ENCODE assay signal across 8 cellular contexts in the genomic region with DNA sequence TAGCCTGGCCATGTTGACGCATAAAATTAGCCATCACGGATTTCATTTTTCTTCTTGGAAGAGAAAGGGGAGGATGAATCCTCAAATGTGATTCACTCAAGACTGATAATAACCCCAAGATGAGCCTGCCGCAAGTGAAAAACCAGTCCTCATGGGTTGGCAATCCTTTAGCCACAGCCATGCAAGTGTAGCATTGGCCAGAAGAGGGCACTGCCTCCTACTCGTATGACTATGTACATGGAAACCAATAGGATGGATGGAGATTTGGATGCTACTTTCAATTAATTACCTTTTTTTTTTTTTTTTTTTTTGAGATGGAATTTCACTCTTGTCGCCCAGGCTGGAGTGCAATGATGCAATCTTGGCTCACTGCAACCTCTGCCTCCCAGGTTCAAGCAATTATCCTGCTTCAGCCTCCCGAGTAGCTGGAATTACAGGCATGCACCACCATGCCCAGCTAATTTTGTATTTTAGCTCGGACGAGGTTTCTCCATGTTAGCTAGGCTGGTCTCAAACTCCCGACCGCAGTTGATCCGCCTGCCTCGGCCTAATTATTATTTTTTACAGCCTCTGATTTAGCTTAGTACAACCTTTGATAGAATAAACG. TPM values are rescaled to one million over a fixed set of nuclear protein-coding genes. Genes with fewer than 3 reads are reported as not detected.
A peak's percentile ranks its signal among the peaks of the same experiment; 100 is the strongest.
DNase-seq lines count a peak whose midpoint lies in the region; ATAC-seq and TF ChIP-seq lines count a peak whose summit lies in the region.
"Not testable (repeated sequence)": the region's sequence is repeated elsewhere in the genome, so short reads cannot be mapped to it uniquely, and the experiment has no call there.

No MANE protein-coding gene starts in this region.

- H3K4me1 Mint-ChIP-seq in glutamatergic neuron (ENCODE audit: low read depth, unreplicated experiment), result not testable (repeated sequence)

- not testable (repeated sequence) for H3K27ac ChIP-seq in parathyroid adenoma
- H3K27ac ChIP-seq in transverse colon, result peak overlapping the region in 1 of 4 donors; percentile 73

- TF ChIP-seq POLR2A in transverse colon (IDR thresholded peaks at IDR 0.05), result not testable (repeated sequence)

- not testable (repeated sequence) for H3K9me3 Mint-ChIP-seq in activated naive CD4-positive, alpha-beta T cell treated with anti-CD3 and anti-CD28 coated beads, Interleukin-2, amount 50 U/mL, for 72 hours; glutamatergic neuron (ENCODE audit: unreplicated experiment)

- TF ChIP-seq EP300 in transverse colon (IDR thresholded peaks at IDR 0.05; ENCODE audit: low read depth), result not testable (repeated sequence)

- DNase-seq in GM10266 (ENCODE audit: extremely low spot score), result peak; percentile 61
- peak; percentile 74 for DNase-seq in NCI-H1694 treated with DMSO at 0.1 percent for 48 hours (lab: John Stamatoyannopoulos, UW)
- peak; percentile 16 to 62 for DNase-seq in SW 1271 (lab: John Stamatoyannopoulos, UW)
- peak; percentile 66 to 72 for DNase-seq in activated naive CD4-positive, alpha-beta T cell treated with anti-CD3 and anti-CD28 coated beads, Interleukin-2, amount 50 U/mL, for 72 hours (ENCODE audit: low spot score in 2 of 2)
- peak; percentile 83 for DNase-seq in glutamatergic neuron
- peak; percentile 90 for DNase-seq in transverse colon

- not testable (repeated sequence) for H3K4me3 Mint-ChIP-seq in glutamatergic neuron (ENCODE audit: unreplicated experiment)

- H3K27me3 ChIP-seq in parathyroid adenoma (ENCODE audit: control insufficient read depth, insufficient read depth, low read length); transverse colon: not testable (repeated sequence)

- TF ChIP-seq CTCF in GM10266 (IDR thresholded peaks at IDR 0.05; ENCODE audit: control insufficient read depth, insufficient read depth, low read depth, missing control alignments) (peak; percentile 89), glutamatergic neuron (IDR thresholded peaks at IDR 0.05; ENCODE audit: partially characterized antibody, unreplicated experiment) (peak; percentile 77), parathyroid adenoma (IDR thresholded peaks at IDR 0.05) (peak; percentile 83), transverse colon (IDR thresholded peaks at IDR 0.05) (peak; percentile 86 to 97 (median 89))

- not testable (repeated sequence) for H3K4me2 ChIP-seq in parathyroid adenoma (ENCODE audit: low read length)

- WGBS in transverse colon (ENCODE audit: low coverage in 1 of 2), 2 donors, result 0 to 35% methylated on average over 4 to 13 of the region's 13 CpGs

- H3K36me3 Mint-ChIP-seq in activated naive CD4-positive, alpha-beta T cell treated with anti-CD3 and anti-CD28 coated beads, Interleukin-2, amount 50 U/mL, for 72 hours; glutamatergic neuron (ENCODE audit: unreplicated experiment): not testable (repeated sequence)

- peak; percentile 70 for ATAC-seq in HG02763 (IDR thresholded peaks at IDR 0.05; ENCODE audit: unreplicated experiment)
- peak; percentile 94 to 97 for ATAC-seq in activated naive CD4-positive, alpha-beta T cell treated with anti-CD3 and anti-CD28 coated beads, Interleukin-2, amount 50 U/mL, for 72 hours

- H2AFZ ChIP-seq in parathyroid adenoma, result peak overlapping the region; percentile 25

- in situ Hi-C loops in transverse colon (cut with MboI; ENCODE audit: low pct_ligation_motif_present in 1 of 4, low pct_unique_long_range_greater_than_20kb in 1 of 4, low sequenced_read_pairs in 3 of 4), result loop anchor here in 3 of 4 donors (5.0 to 10.0 kb wide), 3 partner anchors 45 to 68 kb away; no protein-coding TSS in a partner anchor

- H3K27me3 Mint-ChIP-seq in glutamatergic neuron (ENCODE audit: unreplicated experiment), result not testable (repeated sequence)

- intact Hi-C loops in transverse colon (cut with DNase I; ENCODE audit: low total_unique reads), result loop anchor here (2.0 kb wide), 1 partner anchor 71 kb away; no protein-coding TSS in a partner anchor

- not testable (repeated sequence) for H3K36me3 ChIP-seq in parathyroid adenoma (ENCODE audit: control insufficient read depth, insufficient read depth, low read length); transverse colon

- not testable (repeated sequence) for H3K9me3 ChIP-seq in parathyroid adenoma (ENCODE audit: control insufficient read depth, low read length); transverse colon

- H3K27ac Mint-ChIP-seq in activated naive CD4-positive, alpha-beta T cell treated with anti-CD3 and anti-CD28 coated beads, Interleukin-2, amount 50 U/mL, for 72 hours; glutamatergic neuron (ENCODE audit: unreplicated experiment): not testable (repeated sequence)

- H3K4me3 ChIP-seq in parathyroid adenoma (ENCODE audit: low read depth, low read length); transverse colon: not testable (repeated sequence)

- not testable (repeated sequence) for H3K4me1 ChIP-seq in parathyroid adenoma
- peaks cover 0 to 32% (median 1%) of the 10 kb centered on the region in 4 donors for H3K4me1 ChIP-seq in transverse colon

- H3K9ac ChIP-seq in parathyroid adenoma, result not testable (repeated sequence)

- H3K79me2 ChIP-seq in parathyroid adenoma, result not testable (repeated sequence)

RNA-seq across cellular contexts. Expression of a gene that starts 38.2 kb away (rescaled TPM):
- total RNA-seq in activated naive CD4-positive, alpha-beta T cell treated with anti-CD3 and anti-CD28 coated beads, Interleukin-2, amount 50 U/mL, for 72 hours, result 100 to 1,000 TPM in 1 of 2 donors, 10 to 100 TPM in 1; 66.5 to 101 TPM
- total RNA-seq in glutamatergic neuron (ENCODE audit: unreplicated experiment), result 97.9 TPM
- total RNA-seq in transverse colon, result 10 to 100 TPM; 50.2 to 96.9 (median 57.6) TPM

RNA-seq across cellular contexts. Expression of a gene that starts 39.4 kb away (rescaled TPM):
- 1 to 10 TPM; 1.6 to 8.9 TPM for total RNA-seq in activated naive CD4-positive, alpha-beta T cell treated with anti-CD3 and anti-CD28 coated beads, Interleukin-2, amount 50 U/mL, for 72 hours
- not detected for total RNA-seq in glutamatergic neuron (ENCODE audit: unreplicated experiment)
- 1,000 to 10,000 TPM in 3 of 4 donors, 100 to 1,000 TPM in 1; 388 to 2,805 (median 1,702) TPM for total RNA-seq in transverse colon

Comparison
In these comparisons a context has a peak if more than half of its experiments do, and no peak if none do; other contexts are left out.
1. DNase-seq: peak in every context shown above with its lines; median percentile 90 in transverse colon; 83 in glutamatergic neuron; 74 in NCI-H1694 treated with DMSO at 0.1 percent for 48 hours; 69 in activated naive CD4-positive, alpha-beta T cell treated with anti-CD3 and anti-CD28 coated beads, Interleukin-2, amount 50 U/mL, for 72 hours; 61 in GM10266; 39 in SW 1271.
2. RNA of a gene that starts 39.4 kb away (total RNA-seq): 388 to 2,805 TPM in transverse colon; 1.6 to 8.9 TPM in activated naive CD4-positive, alpha-beta T cell treated with anti-CD3 and anti-CD28 coated beads, Interleukin-2, amount 50 U/mL, for 72 hours and not detected in glutamatergic neuron (single experiment); every median in the first group is over 10 times any median in the second.
3. Peak in every context shown above with its lines, with median percentiles within 50 percentile points of each other: CTCF ChIP-seq.